In the genomic region with DNA sequence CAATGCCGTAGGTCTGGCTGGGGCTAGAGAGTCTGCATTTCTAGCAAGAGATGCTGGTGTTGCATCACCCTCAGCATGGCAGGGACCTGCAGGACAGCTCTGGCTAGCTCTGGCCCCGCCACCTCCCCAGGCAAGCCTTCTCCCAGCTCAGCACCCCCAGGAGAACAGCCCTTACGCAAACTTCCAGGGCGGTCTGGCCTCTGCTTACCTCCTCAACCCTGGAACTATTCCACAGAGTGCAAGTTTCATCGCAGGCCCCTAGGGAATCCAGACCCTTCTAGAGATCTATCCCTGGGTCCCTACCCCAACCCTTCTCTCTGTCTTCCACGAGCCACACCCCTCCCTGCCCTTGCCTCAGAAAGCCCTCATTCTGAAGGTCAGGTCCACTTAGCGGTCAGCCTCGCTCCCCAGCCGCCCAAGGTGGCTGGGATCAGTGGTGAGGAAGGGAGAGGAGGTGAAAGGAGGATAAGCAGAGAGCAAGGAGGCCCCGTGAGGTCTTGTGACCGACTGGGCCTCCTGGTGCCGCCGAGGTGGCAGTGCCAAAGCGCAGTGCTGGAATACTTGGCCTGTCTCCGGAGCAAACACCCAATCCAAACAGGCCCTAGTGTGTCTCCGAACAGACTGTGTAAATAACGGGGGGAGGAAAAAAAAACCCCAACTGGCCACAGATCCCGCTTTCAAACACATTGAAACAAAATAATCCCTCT, we compare ENCODE assay signal across 13 cellular contexts.
DNase-seq lines count a peak whose midpoint lies in the region; TF ChIP-seq lines count a peak whose summit lies in the region.
"Had no signal": no experiment of that assay in that cellular context is flagged by ENCODE, and none has a peak within 500 bp of the region (broad histone marks: within the 10 kb centered on the region; RNA-seq: fewer than 3 reads in every experiment).

No MANE protein-coding gene starts in this region.

- H3K27ac ChIP-seq in dorsolateral prefrontal cortex (peak overlapping the region in 44 of 59 donors; percentile 4 to 82 (median 62)), mesodermal cell (ENCODE audit: low read depth, low read length, severe bottlenecking) (peak overlapping the region; percentile 45), tibial artery (peak overlapping the region; percentile 30 to 40)
- H3K27ac ChIP-seq: 22Rv1, adrenal gland, HL-60 had no signal

- WGBS in mesodermal cell (ENCODE audit: insufficient coverage in 2 of 2), 2 experiments: 88 to 89% methylated on average over 12 to 15 of the region's 18 CpGs

- intact Hi-C loops in dorsolateral prefrontal cortex (cut with DNase I) (no loop called here), tibial artery (cut with DNase I; ENCODE audit: low total_unique reads) (no loop called here)

- peaks cover 0 to 12% (median 0%) of the 10 kb centered on the region in 45 donors for H3K27me3 ChIP-seq in dorsolateral prefrontal cortex
- peaks cover 0 to 4% of the 10 kb centered on the region in 2 donors for H3K27me3 ChIP-seq in tibial artery
- H3K27me3 ChIP-seq: adrenal gland had no signal

- H3K4me1 ChIP-seq in mesodermal cell (ENCODE audit: control insufficient read depth, insufficient read depth, low read length, poor library complexity, severe bottlenecking) (peaks cover 16% of the 10 kb centered on the region), tibial artery (peaks cover 0 to 20% (median 11%) of the 10 kb centered on the region in 4 donors)
- H3K4me1 ChIP-seq: adrenal gland had no signal

- H3K4me3 ChIP-seq in dorsolateral prefrontal cortex: peak overlapping the region in 30 of 59 donors; percentile 2 to 52 (median 26)
- no peak overlapping the region for H3K4me3 ChIP-seq in mesodermal cell (ENCODE audit: extremely low read depth, insufficient read depth, low read length, poor library complexity, severe bottlenecking)
- peak overlapping the region in 1 of 2 donors; percentile 10 for H3K4me3 ChIP-seq in tibial artery
- H3K4me3 ChIP-seq: adrenal gland had no signal

- H3K9me3 ChIP-seq in mesodermal cell (ENCODE audit: control insufficient read depth, low read length) (no peaks in the 10 kb centered on the region), tibial artery (no peaks in the 10 kb centered on the region)
- H3K9me3 ChIP-seq: adrenal gland had no signal

- H3K36me3 ChIP-seq in mesodermal cell (ENCODE audit: control insufficient read depth, insufficient read depth, low read length): no peaks in the 10 kb centered on the region
- H3K36me3 ChIP-seq in tibial artery: no peaks in the 10 kb centered on the region
- H3K36me3 ChIP-seq: adrenal gland had no signal

- DNase-seq in NCI-H2171 treated with DMSO at 0.1 percent for 48 hours (lab: John Stamatoyannopoulos, UW): peak; percentile 32
- DNase-seq in NCI-H2171 (lab: John Stamatoyannopoulos, UW): no peak
- peak in 5 of 10 donors; percentile 27 to 58 (median 48) for DNase-seq in dorsolateral prefrontal cortex
- no peak for DNase-seq in tibial artery
- DNase-seq in HCEC 1CT: no peak
- DNase-seq in GDM1 (lab: John Stamatoyannopoulos, UW): no peak
- DNase-seq in DMS114 treated with DMSO at 0.1 percent for 48 hours (lab: John Stamatoyannopoulos, UW; ENCODE audit: unreplicated experiment): no peak
- DNase-seq: adrenal gland, DMS79, T-helper 9 cell had no signal

- no peak for TF ChIP-seq CTCF in dorsolateral prefrontal cortex (IDR thresholded peaks at IDR 0.05 in 54 of 56, conservative IDR thresholded peaks at IDR 0.05 in 2 of 56; ENCODE audit: low read depth in 1 of 56, partially characterized antibody in 56 of 56)
- TF ChIP-seq CTCF in tibial artery (IDR thresholded peaks at IDR 0.05): no peak
